In genomic region chr5:124652514-124652819, GRCh38 we compare ENCODE assay signal across 12 cellular contexts.
DNase-seq lines count a peak whose midpoint lies in the region; ATAC-seq, FAIRE-seq and TF ChIP-seq lines count a peak whose summit lies in the region.
"Had no signal": no experiment of that assay in that cellular context is flagged by ENCODE, and none has a peak within 500 bp of the region (broad histone marks: within the 10 kb centered on the region; RNA-seq: fewer than 3 reads in every experiment).

No MANE protein-coding gene starts in this region.

- no peak overlapping the region for H2BK5ac ChIP-seq in mesenchymal stem cell (ENCODE audit: low read depth, low read length, poor library complexity, severe bottlenecking)

- H3K4me1 ChIP-seq in SK-N-SH (ENCODE audit: control insufficient read depth in 1 of 2, insufficient read depth in 2 of 2, low read depth in 1 of 2, low read length in 1 of 2) (peaks cover 44 to 75% of the 10 kb centered on the region in 2 experiments), K562 (replicated peaks in 1 of 2; ENCODE audit: control insufficient read depth in 2 of 2, insufficient read depth in 2 of 2, low read length in 2 of 2) (peaks cover 21 to 74% of the 10 kb centered on the region in 2 experiments), mesenchymal stem cell (ENCODE audit: control insufficient read depth, insufficient read depth, low read depth, low read length) (peaks cover 34% of the 10 kb centered on the region)

- H3K23ac ChIP-seq in mesenchymal stem cell (ENCODE audit: low read length in 2 of 2), result no peak overlapping the region

- DNase-seq in SK-N-SH (no peak), K562 (ENCODE audit: extremely low read depth in 1 of 4, low spot score in 3 of 4) (no peak), mesenchymal stem cell (peak; percentile 54), superior temporal gyrus (ENCODE audit: extremely low spot score) (peak; percentile 74), germinal center (ENCODE audit: low spot score) (no peak), GM03348 (ENCODE audit: low spot score) (no peak)
- DNase-seq: 8988T, NCI-H2227 treated with DMSO at 0.1 percent for 48 hours, spleen had no signal

- no peaks in the 10 kb centered on the region for H3K9me2 ChIP-seq in SK-N-SH

- H2AK5ac ChIP-seq in mesenchymal stem cell (ENCODE audit: low read length, severe bottlenecking), result no peak overlapping the region

- H3K27ac ChIP-seq in SK-N-SH (ENCODE audit: low read depth in 2 of 2, low read length in 1 of 2), result peak overlapping the region; percentile 57 to 99; a peak in 3 of 4 replicates
- peak overlapping the region; percentile 91 for H3K27ac ChIP-seq in K562 (ENCODE audit: extremely low read depth, low read depth, low read length)
- peak overlapping the region; percentile 84 for H3K27ac ChIP-seq in mesenchymal stem cell (ENCODE audit: low read length, poor library complexity, severe bottlenecking)

- TF ChIP-seq CTCF in SK-N-SH (IDR thresholded peaks at IDR 0.05) (no peak), K562 (IDR thresholded peaks at IDR 0.05 in 2 of 3, conservative IDR thresholded peaks at IDR 0.05 in 1 of 3; ENCODE audit: insufficient read depth in 2 of 3, low read depth in 1 of 3, low read length in 3 of 3) (no peak)

- H3K14ac ChIP-seq in mesenchymal stem cell (ENCODE audit: low read length in 2 of 2), result no peak overlapping the region

- BruUV-seq in K562 (replicated peaks; lab: Mats Ljungman, UMichigan), result no TSS peak

- TF ChIP-seq POLR2A in K562 (conservative IDR thresholded peaks at IDR 0.05), result no peak

- H4K8ac ChIP-seq in mesenchymal stem cell (ENCODE audit: low read length), result no peak overlapping the region

- H3K4me2 ChIP-seq in SK-N-SH (peak overlapping the region; percentile 84; the same call in 1 of the 2 replicates), K562 (ENCODE audit: insufficient read depth, low read length) (peak overlapping the region; percentile 86; the same call in 1 of the 2 replicates), mesenchymal stem cell (ENCODE audit: low read length, poor library complexity, severe bottlenecking) (no peak overlapping the region)

- H3K79me2 ChIP-seq in SK-N-SH (ENCODE audit: insufficient read depth), result no peaks in the 10 kb centered on the region
- no peaks in the 10 kb centered on the region for H3K79me2 ChIP-seq in K562 (ENCODE audit: control insufficient read depth, insufficient read depth, low read length)

- no peak overlapping the region for H2BK12ac ChIP-seq in mesenchymal stem cell (ENCODE audit: low read length in 2 of 2)

- 75% methylated on average over 2 of the region's 2 CpGs for WGBS in SK-N-SH (ENCODE audit: low lambda C conversion rate)
- WGBS in K562 (ENCODE audit: insufficient coverage, low coverage, missing lambda C conversion rate), result 35% methylated on average over 2 of the region's 2 CpGs
- WGBS in mesenchymal stem cell, result no CpG with 5 or more reads among the region's 2 CpGs

- POLR2A ChIA-PET in SK-N-SH (lab: Yijun Ruan, JAX) (interaction anchor here (1.5 kb wide), 1 partner anchor 96 kb away, joined by 3 read pairs; no protein-coding TSS in a partner anchor), K562 (lab: Yijun Ruan, JAX) (interaction anchor here (1.6 to 1.7 kb wide), 3 partner anchors 9 to 40 kb away, joined by 3 to 5 read pairs (median 5); no protein-coding TSS in a partner anchor)

- H2AFZ ChIP-seq in SK-N-SH (ENCODE audit: low read depth), result no peak overlapping the region
- no peak overlapping the region for H2AFZ ChIP-seq in K562 (ENCODE audit: low read depth, low read length)
- no peak overlapping the region for H2AFZ ChIP-seq in mesenchymal stem cell (ENCODE audit: low read depth, low read length)

- no peak overlapping the region for H3K9ac ChIP-seq in SK-N-SH
- no peak overlapping the region for H3K9ac ChIP-seq in K562 (ENCODE audit: insufficient read depth in 1 of 2, low read depth in 2 of 2, low read length in 2 of 2)
- H3K9ac ChIP-seq in mesenchymal stem cell (ENCODE audit: low read length), result peak overlapping the region; percentile 81

- H4K20me1 ChIP-seq in SK-N-SH (ENCODE audit: insufficient read depth) (no peaks in the 10 kb centered on the region), K562 (replicated peaks; ENCODE audit: control insufficient read depth, insufficient read depth, low read length) (no peaks in the 10 kb centered on the region)

- no peaks in the 10 kb centered on the region for H3K9me1 ChIP-seq in K562 (ENCODE audit: control insufficient read depth, insufficient read depth, low read length)

- H3K27me3 ChIP-seq in SK-N-SH (ENCODE audit: insufficient read depth) (no peaks in the 10 kb centered on the region), K562 (ENCODE audit: control insufficient read depth in 2 of 2, insufficient read depth in 2 of 2, low read length in 2 of 2) (no peaks in the 10 kb centered on the region), mesenchymal stem cell (ENCODE audit: control insufficient read depth in 1 of 2, insufficient read depth in 1 of 2, low read length in 2 of 2) (no peaks in the 10 kb centered on the region)
- H3K27me3 ChIP-seq: suprapubic skin had no signal

- H2BK120ac ChIP-seq in mesenchymal stem cell (ENCODE audit: low read depth, low read length), result no peak overlapping the region

- in situ Hi-C loops in K562 (cut with MboI), result no loop called here

- H3K36me3 ChIP-seq in SK-N-SH (replicated peaks in 1 of 2; ENCODE audit: control insufficient read depth in 1 of 2, insufficient read depth in 2 of 2, low read length in 1 of 2), result peaks cover 0 to 2% of the 10 kb centered on the region in 2 experiments
- no peaks in the 10 kb centered on the region for H3K36me3 ChIP-seq in K562 (ENCODE audit: control insufficient read depth, insufficient read depth, low read length)
- peaks cover 4 to 15% of the 10 kb centered on the region in 2 experiments for H3K36me3 ChIP-seq in mesenchymal stem cell (ENCODE audit: control insufficient read depth in 1 of 2, insufficient read depth in 2 of 2, low read depth in 1 of 2, low read length in 2 of 2)

- FAIRE-seq in K562 (lab: Jason Lieb, UNC), result peak; percentile 42

- no peak overlapping the region for H3K4ac ChIP-seq in mesenchymal stem cell (ENCODE audit: low read depth in 1 of 2, low read length in 2 of 2)

- CTCF ChIA-PET in SK-N-SH (lab: Yijun Ruan, JAX) (interaction anchor here (0.7 to 1.1 kb wide), 2 partner anchors 30 to 722 kb away, joined by 3 read pairs; no protein-coding TSS in a partner anchor), K562 (lab: Yijun Ruan, JAX; ENCODE audit: low intra/inter-chr PET ratio) (no interaction called here)

- H3K4me3 ChIP-seq in SK-N-SH (ENCODE audit: low read depth in 2 of 2, low read length in 1 of 2) (no peak overlapping the region), K562 (no peak overlapping the region), mesenchymal stem cell (ENCODE audit: insufficient read depth in 1 of 2, low read depth in 1 of 2, low read length in 2 of 2) (peak overlapping the region in 1 of 2 experiments; percentile 80)

- ATAC-seq in SK-N-SH treated with all-trans-retinoic acid at 6 μM for 48 hours, result no peak
- no peak for ATAC-seq in K562
- no peak for ATAC-seq in GM18867 (IDR thresholded peaks at IDR 0.05; ENCODE audit: unreplicated experiment)

- H4K91ac ChIP-seq in mesenchymal stem cell (ENCODE audit: low read length), result no peak overlapping the region

- H3K79me1 ChIP-seq in mesenchymal stem cell (replicated peaks; ENCODE audit: low read length, poor library complexity, severe bottlenecking), result peaks cover 5% of the 10 kb centered on the region

- H2BK15ac ChIP-seq in mesenchymal stem cell (ENCODE audit: low read depth, poor library complexity, severe bottlenecking), result no peak overlapping the region

- TF ChIP-seq EP300 in SK-N-SH (IDR thresholded peaks at IDR 0.05; ENCODE audit: borderline replicate concordance in 1 of 2, low read depth in 1 of 2, low read length in 1 of 2) (no peak), K562 (IDR thresholded peaks at IDR 0.05; ENCODE audit: low read length) (no peak)

- H3K18ac ChIP-seq in mesenchymal stem cell (ENCODE audit: low read depth in 1 of 2, low read length in 2 of 2), result no peak overlapping the region

- peaks cover 20% of the 10 kb centered on the region for H3F3A ChIP-seq in SK-N-SH (replicated peaks; ENCODE audit: insufficient read depth)

- H3K9me3 ChIP-seq in SK-N-SH (no peaks in the 10 kb centered on the region), K562 (replicated peaks; ENCODE audit: control insufficient read depth, insufficient read depth, low read depth, low read length) (no peaks in the 10 kb centered on the region), mesenchymal stem cell (ENCODE audit: control insufficient read depth, low read length) (no peaks in the 10 kb centered on the region)
- H3K9me3 ChIP-seq: spleen, suprapubic skin had no signal

- intact Hi-C loops in K562 (cut with micrococcal nuclease), result loop anchor here (10.0 kb wide), 1 partner anchor 1862 kb away; no protein-coding TSS in a partner anchor

- TF ChIP-seq RAD21 in SK-N-SH (IDR thresholded peaks at IDR 0.05; ENCODE audit: low read length) (no peak), K562 (CRISPR knock-in tag; conservative IDR thresholded peaks at IDR 0.05 in 1 of 2, IDR thresholded peaks at IDR 0.05 in 1 of 2) (no peak)

TF ChIP-seq in SK-N-SH, 30 proteins besides CTCF, POLR2A, EP300 and RAD21 (continues in another document):
- TF ChIP-seq MXI1 (IDR thresholded peaks at IDR 0.05; ENCODE audit: low read depth, low read length), result no peak
- TF ChIP-seq TEAD4 (IDR thresholded peaks at IDR 0.05; ENCODE audit: borderline replicate concordance, insufficient read depth), result no peak
- TF ChIP-seq GABPA (IDR thresholded peaks at IDR 0.05; ENCODE audit: low read depth), result no peak
- no peak for TF ChIP-seq NRF1 (IDR thresholded peaks at IDR 0.05; ENCODE audit: low read depth, low read length)

TF ChIP-seq in K562, 482 proteins besides CTCF, POLR2A, EP300 and RAD21 (continues in another document):
- TF ChIP-seq ZBTB33 (CRISPR knock-in tag; IDR thresholded peaks at IDR 0.05) (no peak), ZNF57 (CRISPR knock-in tag; IDR thresholded peaks at IDR 0.05) (no peak)

Comparison
In these comparisons a context has a peak if more than half of its experiments do, and no peak if none do; other contexts are left out.
1. DNase-seq: peak in mesenchymal stem cell (single experiment) and superior temporal gyrus (single experiment); none in SK-N-SH (single experiment), K562 (0 of 4), germinal center (single experiment) and GM03348 (single experiment).
2. Peak in every context shown above with its lines, with median percentiles within 50 percentile points of each other: H3K27ac ChIP-seq.